ENCODE assay signal across 9 cellular contexts in the genomic region with DNA sequence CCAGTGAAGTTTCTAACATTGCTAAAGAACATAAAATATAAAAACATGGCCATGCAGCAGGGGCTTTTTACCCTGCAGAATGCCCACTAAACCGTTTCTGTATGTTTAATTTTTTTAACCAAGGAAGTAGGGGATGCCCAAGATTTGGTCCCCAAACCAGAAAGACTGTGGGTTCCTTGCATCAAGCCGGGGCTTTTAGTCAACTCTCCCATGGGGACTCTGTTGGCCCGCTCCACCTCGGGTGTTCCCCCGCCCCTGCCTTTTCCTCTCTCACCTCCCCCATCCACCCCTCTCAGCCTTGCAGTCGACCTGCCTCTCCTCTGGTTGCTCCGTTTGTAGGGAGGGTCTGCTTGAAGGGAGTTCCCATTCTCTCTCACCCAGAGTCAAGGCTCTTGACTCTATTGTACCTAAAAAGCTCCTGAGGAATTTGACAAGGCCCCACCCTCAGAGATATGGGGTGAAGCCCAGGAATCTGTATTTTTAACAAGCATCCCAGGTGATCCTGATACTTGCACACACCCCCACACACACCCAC.
DNase-seq lines count a peak whose midpoint lies in the region; ATAC-seq, FAIRE-seq and TF ChIP-seq lines count a peak whose summit lies in the region.
"Had no signal": no experiment of that assay in that cellular context is flagged by ENCODE, and none has a peak within 500 bp of the region (broad histone marks: within the 10 kb centered on the region; RNA-seq: fewer than 3 reads in every experiment).

No MANE protein-coding gene starts in this region.

- H4K20me1 ChIP-seq in fibroblast of lung (ENCODE audit: control insufficient read depth, extremely low read depth, insufficient read depth, low read length): no peaks in the 10 kb centered on the region

- no peak overlapping the region for H3K9ac ChIP-seq in fibroblast of lung (ENCODE audit: insufficient read depth, low read length)

- peak overlapping the region; percentile 56 for H3K4me3 Mint-ChIP-seq in activated CD4-positive, alpha-beta memory T cell treated with anti-CD3 and anti-CD28 coated beads for 36 hours

- DNase-seq in activated CD4-positive, alpha-beta memory T cell treated with anti-CD3 and anti-CD28 coated beads for 36 hours: peak; percentile 89
- no peak for DNase-seq in fibroblast of lung (ENCODE audit: low read depth in 2 of 2)
- peak; percentile 49 for DNase-seq in stimulated activated CD8-positive, alpha-beta memory T cell treated with anti-CD3 and anti-CD28 coated beads, Interleukin-4, amount 100 ng/mL, for 24 hours (ENCODE audit: low read depth)
- DNase-seq in HTR-8/SVneo (ENCODE audit: insufficient read length, low spot score): no peak
- no peak for DNase-seq in NCI-H2171 (lab: John Stamatoyannopoulos, UW)

- peaks cover 2% of the 10 kb centered on the region for H3K27me3 Mint-ChIP-seq in activated CD4-positive, alpha-beta memory T cell treated with anti-CD3 and anti-CD28 coated beads for 36 hours

- no peak overlapping the region for H3K4me3 ChIP-seq in HEK293 (ENCODE audit: low read depth, low read length)
- no peak overlapping the region for H3K4me3 ChIP-seq in fibroblast of lung (replicated peaks in 1 of 4; ENCODE audit: control extremely low read depth in 1 of 4, insufficient read depth in 1 of 4, low read depth in 3 of 4, low read length in 4 of 4)

- POLR2A ChIA-PET in HEK293 (lab: Yijun Ruan, JAX): interaction anchor here (0.6 to 1.6 kb wide), 15 partner anchors 10 to 637 kb away, joined by 3 to 13 read pairs (median 4); partner anchors contain the start of gene IRF2BP2
- POLR2A ChIA-PET in activated CD4-positive, alpha-beta memory T cell treated with anti-CD3 and anti-CD28 coated beads for 36 hours (lab: Charles Lee): interaction anchor here (0.6 to 2.7 kb wide), 33 partner anchors 13 to 533 kb away, joined by 3 to 42 read pairs (median 6); partner anchors contain the start of genes B3GALNT2, IRF2BP2 and TARBP1

- no peak for TF ChIP-seq CTCF in HEK293 (tag by site-specific recombination; IDR thresholded peaks at IDR 0.05)
- no peak for TF ChIP-seq CTCF in fibroblast of lung (conservative IDR thresholded peaks at IDR 0.05 in 1 of 2, IDR thresholded peaks at IDR 0.05 in 1 of 2; ENCODE audit: low read depth in 1 of 2, low read length in 2 of 2)

- no peaks in the 10 kb centered on the region for H3K79me2 ChIP-seq in fibroblast of lung (ENCODE audit: control insufficient read depth, insufficient read depth, low read length)

- peaks cover 16% of the 10 kb centered on the region for H3K9me3 Mint-ChIP-seq in activated CD4-positive, alpha-beta memory T cell treated with anti-CD3 and anti-CD28 coated beads for 36 hours

- FAIRE-seq in HTR-8/SVneo (lab: Jason Lieb, UNC): no peak
- FAIRE-seq: small intestine had no signal

- peak overlapping the region; percentile 20 for H3K4me2 ChIP-seq in fibroblast of lung (ENCODE audit: extremely low read depth, insufficient read depth, low read length)

- H3K36me3 ChIP-seq in HEK293 (ENCODE audit: control insufficient read depth in 2 of 2, insufficient read depth in 1 of 2, low read length in 2 of 2): no peaks in the 10 kb centered on the region
- no peaks in the 10 kb centered on the region for H3K36me3 ChIP-seq in fibroblast of lung (ENCODE audit: control insufficient read depth, insufficient read depth, low read length)

- H3K27me3 ChIP-seq in fibroblast of lung (ENCODE audit: control insufficient read depth, insufficient read depth, low read length): no peaks in the 10 kb centered on the region

- CTCF ChIA-PET in HEK293 (lab: Yijun Ruan, JAX): interaction anchor here (0.6 to 1.1 kb wide), 4 partner anchors 13 to 126 kb away, joined by 3 to 6 read pairs (median 3); no protein-coding TSS in a partner anchor
- CTCF ChIA-PET in activated CD4-positive, alpha-beta memory T cell treated with anti-CD3 and anti-CD28 coated beads for 36 hours (lab: Charles Lee): interaction anchor here (0.8 to 3.4 kb wide), 16 partner anchors 23 to 516 kb away, joined by 3 to 15 read pairs (median 4); no protein-coding TSS in a partner anchor

- H3K4me1 Mint-ChIP-seq in activated CD4-positive, alpha-beta memory T cell treated with anti-CD3 and anti-CD28 coated beads for 36 hours (ENCODE audit: low read depth): peaks cover 93% of the 10 kb centered on the region

- peak overlapping the region; percentile 97 for H3K27ac Mint-ChIP-seq in activated CD4-positive, alpha-beta memory T cell treated with anti-CD3 and anti-CD28 coated beads for 36 hours

- intact Hi-C loops in activated CD4-positive, alpha-beta memory T cell treated with anti-CD3 and anti-CD28 coated beads for 36 hours (cut with micrococcal nuclease): loop anchor here (1.0 to 2.0 kb wide), 15 partner anchors 22 to 511 kb away; partner anchors contain the start of genes ARID4B and GGPS1

- peaks cover 5% of the 10 kb centered on the region; the same call in 1 of the 2 replicates for H3K4me1 ChIP-seq in HEK293 (ENCODE audit: control insufficient read depth, insufficient read depth, low read length)
- H3K4me1 ChIP-seq in fibroblast of lung (ENCODE audit: control insufficient read depth, extremely low read depth, insufficient read depth, low read length): peaks cover 11% of the 10 kb centered on the region

- no peaks in the 10 kb centered on the region for H3K9me3 ChIP-seq in HEK293 (ENCODE audit: control insufficient read depth, insufficient read depth, low read depth, low read length)
- H3K9me3 ChIP-seq in fibroblast of lung (ENCODE audit: control insufficient read depth, insufficient read depth, low read depth, low read length): no peaks in the 10 kb centered on the region

- ATAC-seq in GM21526 (IDR thresholded peaks at IDR 0.05; ENCODE audit: low FRiP score, unreplicated experiment) (no peak), GM18858 (IDR thresholded peaks at IDR 0.05; ENCODE audit: unreplicated experiment) (no peak)

- no peak overlapping the region for H2AFZ ChIP-seq in fibroblast of lung (ENCODE audit: low read length)

- H3K27ac ChIP-seq in HEK293 (ENCODE audit: extremely low read depth, low read depth, low read length) (no peak overlapping the region), fibroblast of lung (ENCODE audit: insufficient read depth, low read length) (peak overlapping the region; percentile 85)

- peaks cover 30% of the 10 kb centered on the region for H3K36me3 Mint-ChIP-seq in activated CD4-positive, alpha-beta memory T cell treated with anti-CD3 and anti-CD28 coated beads for 36 hours

TF ChIP-seq in HEK293, 187 proteins besides CTCF, POLR2A, EP300 and RAD21:
- TF ChIP-seq ZNF624 (tag by site-specific recombination; IDR thresholded peaks at IDR 0.05): no peak
- no peak for TF ChIP-seq ZNF555 (tag by site-specific recombination; conservative IDR thresholded peaks at IDR 0.05)
- peak; percentile 83 for TF ChIP-seq EGR2 (tag by site-specific recombination; IDR thresholded peaks at IDR 0.05; ENCODE audit: low read depth)
- TF ChIP-seq ZNF660 (tag by site-specific recombination; IDR thresholded peaks at IDR 0.05): no peak
- TF ChIP-seq, protein P1, sequence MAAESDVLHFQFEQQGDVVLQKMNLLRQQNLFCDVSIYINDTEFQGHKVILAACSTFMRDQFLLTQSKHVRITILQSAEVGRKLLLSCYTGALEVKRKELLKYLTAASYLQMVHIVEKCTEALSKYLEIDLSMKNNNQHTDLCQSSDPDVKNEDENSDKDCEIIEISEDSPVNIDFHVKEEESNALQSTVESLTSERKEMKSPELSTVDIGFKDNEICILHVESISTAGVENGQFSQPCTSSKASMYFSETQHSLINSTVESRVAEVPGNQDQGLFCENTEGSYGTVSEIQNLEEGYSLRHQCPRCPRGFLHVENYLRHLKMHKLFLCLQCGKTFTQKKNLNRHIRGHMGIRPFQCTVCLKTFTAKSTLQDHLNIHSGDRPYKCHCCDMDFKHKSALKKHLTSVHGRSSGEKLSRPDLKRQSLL (tag by site-specific recombination; IDR thresholded peaks at IDR 0.05): no peak
- peak; percentile 95 for TF ChIP-seq ZBTB20 (tag by site-specific recombination; IDR thresholded peaks at IDR 0.05)

Comparison
In these comparisons a context has a peak if more than half of its experiments do, and no peak if none do; other contexts are left out.
1. DNase-seq: peak in activated CD4-positive, alpha-beta memory T cell treated with anti-CD3 and anti-CD28 coated beads for 36 hours (single experiment) and stimulated activated CD8-positive, alpha-beta memory T cell treated with anti-CD3 and anti-CD28 coated beads, Interleukin-4, amount 100 ng/mL, for 24 hours (single experiment); none in fibroblast of lung (0 of 2), HTR-8/SVneo (single experiment) and NCI-H2171 (single experiment).